26 cellular contexts compared by ENCODE assay signal in the genomic region with DNA sequence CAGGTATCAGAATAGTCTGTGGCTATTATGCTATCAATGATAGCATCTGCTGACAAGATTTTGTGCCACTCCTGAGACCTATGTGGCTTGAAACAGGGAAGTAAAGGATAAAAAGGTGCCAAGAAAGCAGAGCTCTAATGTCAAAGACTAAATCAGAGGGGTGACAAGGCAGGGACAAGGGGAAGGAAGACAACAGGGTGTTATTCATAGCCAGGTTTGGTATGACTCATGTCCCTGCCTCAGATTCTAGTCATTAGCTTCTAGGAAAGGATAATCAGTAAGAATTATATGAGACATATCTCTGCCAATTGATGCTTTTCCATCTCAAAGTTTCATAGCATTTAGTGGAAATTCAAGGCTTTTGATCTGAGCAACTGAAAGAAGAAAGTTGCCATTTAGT. TPM values are rescaled to one million over a fixed set of nuclear protein-coding genes. Genes with fewer than 3 reads are reported as not detected.
"Had no signal": no experiment of that assay in that cellular context is flagged by ENCODE, and none has a peak within 500 bp of the region (broad histone marks: within the 10 kb centered on the region; RNA-seq: fewer than 3 reads in every experiment).

No MANE protein-coding gene starts in this region.

- H3K36me3 Mint-ChIP-seq: activated naive CD8-positive, alpha-beta T cell treated with anti-CD3 and anti-CD28 coated beads for 36 hours; mesothelial cell of epicardium; naive B cell; stimulated activated effector memory CD8-positive, alpha-beta T cell treated with anti-CD3 and anti-CD28 coated beads, Interleukin-12 subunit alpha, Interleukin-12 subunit beta, amount 100 ng/mL, for 72 hours had no signal

- H3K4me3 Mint-ChIP-seq: activated B cell treated with CpG ODN at 0.5 μM for 24 hours; activated naive CD4-positive, alpha-beta T cell treated with anti-CD3 and anti-CD28 coated beads for 36 hours; activated naive CD8-positive, alpha-beta T cell treated with anti-CD3 and anti-CD28 coated beads for 36 hours; activated T-cell treated with anti-CD3 and anti-CD28 coated beads, Interleukin-2, amount 50 U/mL, for 72 hours; effector memory CD8-positive, alpha-beta T cell; mesothelial cell of epicardium; naive B cell; nephron progenitor cell; stimulated activated effector memory CD8-positive, alpha-beta T cell treated with anti-CD3 and anti-CD28 coated beads, Interleukin-12 subunit alpha, Interleukin-12 subunit beta, amount 100 ng/mL, for 72 hours had no signal

- ATAC-seq: activated T-cell treated with anti-CD3 and anti-CD28 coated beads, Interleukin-2, amount 50 U/mL, for 72 hours; body of pancreas; effector memory CD8-positive, alpha-beta T cell; left colon; right lobe of liver; stimulated activated effector memory CD8-positive, alpha-beta T cell treated with anti-CD3 and anti-CD28 coated beads, Interleukin-12 subunit alpha, Interleukin-12 subunit beta, amount 100 ng/mL, for 72 hours had no signal

- H3K27ac Mint-ChIP-seq: activated B cell treated with CpG ODN at 0.5 μM for 24 hours; activated naive CD4-positive, alpha-beta T cell treated with anti-CD3 and anti-CD28 coated beads for 36 hours; activated naive CD8-positive, alpha-beta T cell treated with anti-CD3 and anti-CD28 coated beads for 36 hours; activated T-cell treated with anti-CD3 and anti-CD28 coated beads, Interleukin-2, amount 50 U/mL, for 72 hours; effector memory CD8-positive, alpha-beta T cell; mesothelial cell of epicardium; naive B cell; nephron progenitor cell; stimulated activated effector memory CD8-positive, alpha-beta T cell treated with anti-CD3 and anti-CD28 coated beads, Interleukin-12 subunit alpha, Interleukin-12 subunit beta, amount 100 ng/mL, for 72 hours had no signal

- H3K9me3 ChIP-seq: adrenal gland, neutrophil, right lobe of liver had no signal

- H3K4me1 Mint-ChIP-seq: activated B cell treated with CpG ODN at 0.5 μM for 24 hours; activated naive CD8-positive, alpha-beta T cell treated with anti-CD3 and anti-CD28 coated beads for 36 hours; mesothelial cell of epicardium; naive B cell; stimulated activated effector memory CD8-positive, alpha-beta T cell treated with anti-CD3 and anti-CD28 coated beads, Interleukin-12 subunit alpha, Interleukin-12 subunit beta, amount 100 ng/mL, for 72 hours had no signal

- H3K27me3 ChIP-seq: adrenal gland, body of pancreas, neutrophil, right lobe of liver, tibial nerve had no signal

- H3K4me1 ChIP-seq: adrenal gland, body of pancreas, right lobe of liver, tibial nerve had no signal

- H3K4me3 ChIP-seq: adrenal gland, body of pancreas, right lobe of liver, skin epidermis, tibial nerve had no signal

- DNase-seq: activated B cell treated with CpG ODN at 0.5 μM for 24 hours; activated CD4-positive, alpha-beta T cell treated with anti-CD3 and anti-CD28 coated beads, Interleukin-2, amount 50 U/mL, for 4 hours; activated naive CD4-positive, alpha-beta T cell treated with anti-CD3 and anti-CD28 coated beads for 36 hours; activated naive CD8-positive, alpha-beta T cell treated with anti-CD3 and anti-CD28 coated beads for 36 hours; activated T-cell treated with anti-CD3 and anti-CD28 coated beads for 4 hours; activated T-cell treated with anti-CD3 and anti-CD28 coated beads, Interleukin-2, amount 50 U/mL, for 72 hours; adrenal gland; aorta; body of pancreas; cortex of kidney; effector memory CD8-positive, alpha-beta T cell; hippocampal formation; left colon; naive B cell; nephron progenitor cell; right lobe of liver; stimulated activated CD4-positive, alpha-beta T cell treated with anti-CD3 and anti-CD28 coated beads, Interleukin-4, amount 100 ng/mL, for 24 hours; T-helper 2 cell had no signal

- H3K9me3 Mint-ChIP-seq: activated B cell treated with CpG ODN at 0.5 μM for 24 hours; activated naive CD4-positive, alpha-beta T cell treated with anti-CD3 and anti-CD28 coated beads for 36 hours; mesothelial cell of epicardium; naive B cell; nephron progenitor cell had no signal

- H3K36me3 ChIP-seq: adrenal gland, neutrophil, right lobe of liver, tibial nerve had no signal

- H3K27ac ChIP-seq: adrenal gland, body of pancreas, neutrophil, right lobe of liver, skin epidermis, tibial nerve had no signal

RNA-seq across cellular contexts. Expression of gene PLD5, which starts 31.8 kb away (rescaled TPM):
- total RNA-seq: activated B cell treated with CpG ODN at 0.5 μM for 24 hours; activated naive CD4-positive, alpha-beta T cell treated with anti-CD3 and anti-CD28 coated beads for 36 hours; activated naive CD8-positive, alpha-beta T cell treated with anti-CD3 and anti-CD28 coated beads for 36 hours; activated T-cell treated with anti-CD3 and anti-CD28 coated beads, Interleukin-2, amount 50 U/mL, for 72 hours; chondrocyte; fibroblast of villous mesenchyme; osteocyte had no signal
